ENCODE assay signal across 8 cellular contexts in the genomic region with DNA sequence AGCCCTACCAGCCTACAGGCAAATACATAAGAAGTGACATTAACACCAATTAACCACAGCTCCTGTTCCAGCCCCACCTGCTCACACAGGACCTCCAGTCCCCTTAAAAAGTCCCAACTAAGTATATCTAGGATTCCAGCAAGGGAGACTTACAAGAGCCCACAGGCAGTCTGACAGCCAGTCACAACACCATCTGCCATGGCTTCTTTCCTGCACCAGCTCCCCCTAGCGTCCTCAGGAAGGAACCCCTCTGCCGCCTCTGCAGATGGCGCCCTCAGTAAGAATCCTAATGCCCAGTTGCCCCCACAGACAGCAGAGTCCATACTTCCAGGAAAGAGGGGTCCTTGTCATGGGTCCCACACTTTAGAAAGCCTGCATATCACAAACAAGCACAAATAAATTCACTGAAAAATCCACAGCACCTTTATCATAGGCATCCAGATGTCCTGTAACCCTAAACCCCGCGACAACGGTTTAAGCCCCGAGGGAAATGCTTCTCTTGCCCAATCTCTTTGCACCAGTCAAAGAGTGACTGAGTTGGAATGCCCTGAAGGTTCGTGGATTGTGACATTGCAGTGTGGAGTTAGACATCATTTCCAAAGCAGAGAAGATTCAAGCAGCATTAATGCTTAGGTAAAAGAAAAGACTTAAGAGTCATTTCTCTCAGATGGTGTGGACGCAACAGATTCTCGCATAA.
A peak's percentile ranks its signal among the peaks of the same experiment; 100 is the strongest.
DNase-seq lines count a peak whose midpoint lies in the region; ATAC-seq and TF ChIP-seq lines count a peak whose summit lies in the region.

No MANE protein-coding gene starts in this region.

- H3K9me3 ChIP-seq in osteoblast (ENCODE audit: low read depth, low read length) = no peaks in the 10 kb centered on the region

- H3K4me2 ChIP-seq in osteoblast (ENCODE audit: insufficient read depth, low read length) = no peak overlapping the region

- H3K4me3 ChIP-seq in astrocyte of the cerebellum (ENCODE audit: low read depth, low read length) = no peak overlapping the region
- no peak overlapping the region for H3K4me3 ChIP-seq in osteoblast (ENCODE audit: insufficient read depth, low read length)

- H3K79me2 ChIP-seq in osteoblast (ENCODE audit: insufficient read depth, low read length) = peaks cover 58% of the 10 kb centered on the region

- no peak for ATAC-seq in GM21360 (IDR thresholded peaks at IDR 0.05; ENCODE audit: unreplicated experiment)
- ATAC-seq in GM21737 (IDR thresholded peaks at IDR 0.05; ENCODE audit: unreplicated experiment) = no peak

- H2AFZ ChIP-seq in osteoblast (ENCODE audit: low read length) = no peak overlapping the region

- H3K27ac ChIP-seq in osteoblast (ENCODE audit: low read depth, low read length) = peak overlapping the region; percentile 7

- H3K27me3 ChIP-seq in osteoblast (ENCODE audit: insufficient read depth, low read length) = no peaks in the 10 kb centered on the region

- peaks cover 15% of the 10 kb centered on the region for H3K4me1 ChIP-seq in osteoblast (ENCODE audit: insufficient read depth, low read length)

- H4K20me1 ChIP-seq in osteoblast (ENCODE audit: insufficient read depth, low read length) = no peaks in the 10 kb centered on the region

- in situ Hi-C loops in astrocyte of the cerebellum (cut with HindIII; ENCODE audit: low sequenced_read_pairs) = no loop called here

- DNase-seq in NCI-H2227 (lab: John Stamatoyannopoulos, UW; ENCODE audit: unreplicated experiment) (peak; percentile 18), NCI-H2227 treated with DMSO at 0.1 percent for 48 hours (lab: John Stamatoyannopoulos, UW) (no peak), NCI-H146 treated with DMSO at 0.1 percent for 48 hours (lab: John Stamatoyannopoulos, UW; ENCODE audit: unreplicated experiment) (peak; percentile 18), astrocyte of the cerebellum (ENCODE audit: low read depth) (no peak), osteoblast (ENCODE audit: insufficient read length, low spot score, missing footprints) (no peak), NCI-H2196 (lab: John Stamatoyannopoulos, UW; ENCODE audit: unreplicated experiment) (no peak)

- no peaks in the 10 kb centered on the region for H3K36me3 ChIP-seq in osteoblast (ENCODE audit: insufficient read depth, low read length)

- TF ChIP-seq CTCF in astrocyte of the cerebellum (IDR thresholded peaks at IDR 0.05; ENCODE audit: low read depth, low read length, missing control alignments) (peak; percentile 25), osteoblast (IDR thresholded peaks at IDR 0.05; ENCODE audit: extremely low read depth, low read depth, low read length) (peak; percentile 38)

Comparison
In these comparisons a context has a peak if more than half of its experiments do, and no peak if none do; other contexts are left out.
1. DNase-seq: peak in NCI-H2227 (single experiment) and NCI-H146 treated with DMSO at 0.1 percent for 48 hours (single experiment); none in NCI-H2227 treated with DMSO at 0.1 percent for 48 hours (single experiment), astrocyte of the cerebellum (single experiment), osteoblast (single experiment) and NCI-H2196 (single experiment).